In genomic region chr9:13110766-13111400, GRCh38 we compare ENCODE assay signal across 15 cellular contexts.
DNase-seq lines count a peak whose midpoint lies in the region; ATAC-seq, FAIRE-seq and TF ChIP-seq lines count a peak whose summit lies in the region.
"Had no signal": no experiment of that assay in that cellular context is flagged by ENCODE, and none has a peak within 500 bp of the region (broad histone marks: within the 10 kb centered on the region; RNA-seq: fewer than 3 reads in every experiment).

No MANE protein-coding gene starts in this region.

- H3K27me3 Mint-ChIP-seq in astrocyte (ENCODE audit: low read depth, unreplicated experiment) = no peaks in the 10 kb centered on the region

- no peaks in the 10 kb centered on the region for H3K79me2 ChIP-seq in astrocyte (ENCODE audit: insufficient read depth, low read length)

- peak in 1 of 2 donors; percentile 83 for ATAC-seq in right cardiac atrium

- peaks cover 6% of the 10 kb centered on the region for H3K36me3 Mint-ChIP-seq in astrocyte (ENCODE audit: low read depth, unreplicated experiment)

- H3K4me1 ChIP-seq in astrocyte (ENCODE audit: insufficient read depth, low read length) = peaks cover 9% of the 10 kb centered on the region
- H3K4me1 ChIP-seq in right cardiac atrium (ENCODE audit: control insufficient read depth, insufficient read depth, low read length) = no peaks in the 10 kb centered on the region
- peaks cover 0 to 43% (median 20%) of the 10 kb centered on the region in 4 donors for H3K4me1 ChIP-seq in tibial artery
- no peaks in the 10 kb centered on the region for H3K4me1 ChIP-seq in colonic mucosa

- H3K27ac ChIP-seq in astrocyte (ENCODE audit: low read depth, low read length) = no peak overlapping the region
- no peak overlapping the region for H3K27ac ChIP-seq in right cardiac atrium (ENCODE audit: low read length)
- peak overlapping the region; percentile 53 to 65 for H3K27ac ChIP-seq in tibial artery
- H3K27ac ChIP-seq in colonic mucosa = no peak overlapping the region

- H3K27me3 ChIP-seq in astrocyte (ENCODE audit: insufficient read depth, low read length) (no peaks in the 10 kb centered on the region), right cardiac atrium (ENCODE audit: control insufficient read depth, insufficient read depth) (no peaks in the 10 kb centered on the region), tibial artery (no peaks in the 10 kb centered on the region), colonic mucosa (no peaks in the 10 kb centered on the region)

- H3K4me1 Mint-ChIP-seq in astrocyte (ENCODE audit: low read depth, unreplicated experiment) = peaks cover 16% of the 10 kb centered on the region

- no peak for FAIRE-seq in astrocyte (lab: Jason Lieb, UNC)

- H3K9me3 ChIP-seq in astrocyte (ENCODE audit: insufficient read depth, low read depth, low read length) = no peaks in the 10 kb centered on the region
- H3K9me3 ChIP-seq in right cardiac atrium (ENCODE audit: control insufficient read depth, low read length) = no peaks in the 10 kb centered on the region
- no peaks in the 10 kb centered on the region for H3K9me3 ChIP-seq in tibial artery
- no peaks in the 10 kb centered on the region for H3K9me3 ChIP-seq in colonic mucosa

- intact Hi-C loops in right cardiac atrium (cut with DNase I) = no loop called here
- intact Hi-C loops in tibial artery (cut with DNase I; ENCODE audit: low total_unique reads) = no loop called here
- intact Hi-C loops in colonic mucosa (cut with DNase I) = no loop called here

- H3K36me3 ChIP-seq in astrocyte (ENCODE audit: insufficient read depth, low read length) = peaks cover 26% of the 10 kb centered on the region
- peaks cover 42 to 51% (median 43%) of the 10 kb centered on the region in 3 donors for H3K36me3 ChIP-seq in tibial artery
- no peaks in the 10 kb centered on the region for H3K36me3 ChIP-seq in colonic mucosa

- H3K27ac Mint-ChIP-seq in astrocyte (ENCODE audit: unreplicated experiment) = no peak overlapping the region
- H3K27ac Mint-ChIP-seq: T-helper 1 cell treated with Interleukin-12 subunit alpha and Interleukin-12 subunit beta and Interleukin-4 antibody, amounts not matched to agents 30 μg/mL and 1 μg/mL, for 36 hours had no signal

- TF ChIP-seq CTCF in astrocyte (IDR thresholded peaks at IDR 0.05; ENCODE audit: insufficient read depth, low read depth, low read length) = no peak
- no peak for TF ChIP-seq CTCF in tibial artery (IDR thresholded peaks at IDR 0.05)
- TF ChIP-seq CTCF in GM13976 (IDR thresholded peaks at IDR 0.05; ENCODE audit: borderline replicate concordance, control extremely low read depth, extremely low read depth, insufficient read depth, missing control alignments) = no peak
- no peak for TF ChIP-seq CTCF in colonic mucosa (IDR thresholded peaks at IDR 0.05)

- no peak overlapping the region for H3K4me3 ChIP-seq in astrocyte (ENCODE audit: insufficient read depth, low read depth, low read length)
- H3K4me3 ChIP-seq in right cardiac atrium (ENCODE audit: low read length) = no peak overlapping the region
- H3K4me3 ChIP-seq in tibial artery = no peak overlapping the region
- no peak overlapping the region for H3K4me3 ChIP-seq in colonic mucosa

- in situ Hi-C loops in GM13976 (cut with MboI; ENCODE audit: low sequenced_read_pairs, unreplicated experiment) = no loop called here

- H4K20me1 ChIP-seq in astrocyte (ENCODE audit: insufficient read depth, low read length) = no peaks in the 10 kb centered on the region

- DNase-seq in M059J (ENCODE audit: low read depth) (peak; percentile 29), astrocyte (ENCODE audit: low read depth) (peak; percentile 31), right cardiac atrium (peak; percentile 43 to 83 (median 76)), tibial artery (peak; percentile 68 to 78), GM13976 (ENCODE audit: low spot score) (no peak), colonic mucosa (no peak), GM19238 (ENCODE audit: insufficient read length, low spot score) (no peak)
- DNase-seq: activated CD4-positive, alpha-beta T cell treated with anti-CD3 and anti-CD28 coated beads, Interleukin-2, amount 50 U/mL, for 4 hours; activated effector memory CD4-positive, alpha-beta T cell treated with Interleukin-2 at 50 U/mL for 16 hours; COR-L47; NCI-H2107; OCI-M1; stimulated activated CD4-positive, alpha-beta T cell treated with anti-CD3 and anti-CD28 coated beads, Interleukin-2, amount 100 ng/mL, for 24 hours; stimulated activated naive CD4-positive, alpha-beta T cell had no signal

- H3K4me2 ChIP-seq in astrocyte (ENCODE audit: low read length) = no peak overlapping the region

- H2AFZ ChIP-seq in astrocyte (ENCODE audit: low read depth, low read length) = no peak overlapping the region

- 14% methylated on average over 3 of the region's 3 CpGs for WGBS in right cardiac atrium

- H3K4me3 Mint-ChIP-seq in astrocyte (ENCODE audit: unreplicated experiment) = no peak overlapping the region
- H3K4me3 Mint-ChIP-seq: T-helper 1 cell treated with Interleukin-12 subunit alpha and Interleukin-12 subunit beta and Interleukin-4 antibody, amounts not matched to agents 30 μg/mL and 1 μg/mL, for 36 hours had no signal

- H3K9ac ChIP-seq in astrocyte (ENCODE audit: low read length) = no peak overlapping the region
- H3K9ac ChIP-seq in colonic mucosa (ENCODE audit: low read depth in 2 of 2, low read length in 2 of 2) = no peak overlapping the region

- no peaks in the 10 kb centered on the region for H3K9me3 Mint-ChIP-seq in astrocyte (ENCODE audit: unreplicated experiment)

Comparison
In these comparisons a context has a peak if more than half of its experiments do, and no peak if none do; other contexts are left out.
1. DNase-seq: peak in M059J (single experiment), astrocyte (single experiment), right cardiac atrium (3 of 3) and tibial artery (2 of 2); none in GM13976 (single experiment), colonic mucosa (single experiment) and GM19238 (single experiment).
2. H3K27ac ChIP-seq: peak in tibial artery (2 of 2); none in astrocyte (single experiment), right cardiac atrium (single experiment) and colonic mucosa (single experiment).